8 cellular contexts compared by ENCODE assay signal in genomic region chr11:694563-695331, GRCh38. TPM values are rescaled to one million over a fixed set of nuclear protein-coding genes. Genes with fewer than 3 reads are reported as not detected.
DNase-seq lines count a peak whose midpoint lies in the region; ATAC-seq lines count a peak whose summit lies in the region.

Gene DEAF1, minus strand, starts transcription at chr11:695222. Its CDS starts 175 bp downstream, at chr11:695047.

- POLR2A ChIA-PET in CD8-positive, alpha-beta memory T cell (lab: Charles Lee), result interaction anchor here (0.6 to 2.3 kb wide), 9 partner anchors 11 to 288 kb away, joined by 3 to 10 read pairs (median 3); partner anchors contain the start of genes EPS8L2 and PHRF1

- H3K4me1 ChIP-seq in CD8-positive, alpha-beta memory T cell (ENCODE audit: insufficient read depth, low read length), result peaks cover 47% of the 10 kb centered on the region

- H3K27me3 ChIP-seq in CD8-positive, alpha-beta memory T cell (ENCODE audit: insufficient read depth, low read length, poor library complexity, severe bottlenecking), result no peaks in the 10 kb centered on the region

- H3K4me3 ChIP-seq in CD8-positive, alpha-beta memory T cell (ENCODE audit: low read length), result peak within 1 kb of the TSS; percentile 81

- no peaks in the 10 kb centered on the region for H3K27me3 Mint-ChIP-seq in CD8-positive, alpha-beta memory T cell
- no peaks in the 10 kb centered on the region for H3K27me3 Mint-ChIP-seq in effector memory CD8-positive, alpha-beta T cell

- peaks cover 0 to 29% (median 0%) of the 10 kb centered on the region in 3 donors for H3K36me3 Mint-ChIP-seq in CD8-positive, alpha-beta memory T cell
- peaks cover 23% of the 10 kb centered on the region for H3K36me3 Mint-ChIP-seq in effector memory CD8-positive, alpha-beta T cell (ENCODE audit: insufficient read depth)

- H3K27ac Mint-ChIP-seq in CD8-positive, alpha-beta memory T cell, result peak within 1 kb of the TSS; percentile 90 to 98 (median 94)
- peak within 1 kb of the TSS; percentile 93 to 94 for H3K27ac Mint-ChIP-seq in effector memory CD8-positive, alpha-beta T cell

- H3K9me3 ChIP-seq in CD8-positive, alpha-beta memory T cell (ENCODE audit: low read length), result no peaks in the 10 kb centered on the region

- DNase-seq in CD8-positive, alpha-beta memory T cell, result peak; percentile 98 to 99 (median 99)
- DNase-seq in HS-5 (ENCODE audit: low read depth) (peak; percentile 92), NK-92 (lab: John Stamatoyannopoulos, UW; ENCODE audit: unreplicated experiment) (peak; percentile 90), medulla oblongata (ENCODE audit: extremely low spot score) (peak; percentile 97)
- DNase-seq in activated CD8-positive, alpha-beta memory T cell treated with anti-CD3 and anti-CD28 coated beads for 4 hours (ENCODE audit: low read depth in 2 of 2), result peak; percentile 95 to 97
- DNase-seq in effector memory CD8-positive, alpha-beta T cell, result peak; percentile 99
- peak; percentile 98 for DNase-seq in stimulated activated CD8-positive, alpha-beta memory T cell treated with anti-CD3 and anti-CD28 coated beads, Interleukin-12 subunit alpha, Interleukin-12 subunit beta, amount 100 ng/mL, for 1 hour (ENCODE audit: low read depth)

- H3K36me3 ChIP-seq in CD8-positive, alpha-beta memory T cell (ENCODE audit: insufficient read depth, low read length), result no peaks in the 10 kb centered on the region

- CTCF ChIA-PET in CD8-positive, alpha-beta memory T cell (lab: Charles Lee), result interaction anchor here (1.0 to 8.2 kb wide), 4 partner anchors 30 to 139 kb away, joined by 4 to 69 read pairs (median 4); partner anchors contain the start of gene TALDO1

- peaks cover 31 to 52% (median 39%) of the 10 kb centered on the region in 3 donors for H3K4me1 Mint-ChIP-seq in CD8-positive, alpha-beta memory T cell
- peaks cover 29% of the 10 kb centered on the region in 2 donors for H3K4me1 Mint-ChIP-seq in effector memory CD8-positive, alpha-beta T cell (ENCODE audit: low read depth in 2 of 2)

- H3K4me3 Mint-ChIP-seq in CD8-positive, alpha-beta memory T cell, result peak within 1 kb of the TSS; percentile 85 to 94 (median 88)
- peak within 1 kb of the TSS; percentile 86 to 87 for H3K4me3 Mint-ChIP-seq in effector memory CD8-positive, alpha-beta T cell

- H3K9me3 Mint-ChIP-seq in CD8-positive, alpha-beta memory T cell, result no peaks in the 10 kb centered on the region
- no peaks in the 10 kb centered on the region for H3K9me3 Mint-ChIP-seq in effector memory CD8-positive, alpha-beta T cell

- ATAC-seq in GM19468 (IDR thresholded peaks at IDR 0.05; ENCODE audit: extremely low read depth, unreplicated experiment), result peak; percentile 56
- peak; percentile 77 for ATAC-seq in effector memory CD8-positive, alpha-beta T cell (replicated peaks)

- H3K27ac ChIP-seq in CD8-positive, alpha-beta memory T cell (ENCODE audit: low read depth, low read length), result peak within 1 kb of the TSS; percentile 92

RNA-seq across cellular contexts. Expression of gene DEAF1, which starts in this region (rescaled TPM):
- 10 to 100 TPM; 52.1 to 54.6 TPM for total RNA-seq in CD8-positive, alpha-beta memory T cell
- polyA plus RNA-seq in CD8-positive, alpha-beta memory T cell, result 36.3 TPM

Comparison
In these comparisons a context has a peak if more than half of its experiments do, and no peak if none do; other contexts are left out.
1. Peak in every context shown above with its lines: DNase-seq, ATAC-seq, H3K4me3 ChIP-seq and H3K27ac ChIP-seq.